ENCODE assay signal across 8 cellular contexts in the genomic region with DNA sequence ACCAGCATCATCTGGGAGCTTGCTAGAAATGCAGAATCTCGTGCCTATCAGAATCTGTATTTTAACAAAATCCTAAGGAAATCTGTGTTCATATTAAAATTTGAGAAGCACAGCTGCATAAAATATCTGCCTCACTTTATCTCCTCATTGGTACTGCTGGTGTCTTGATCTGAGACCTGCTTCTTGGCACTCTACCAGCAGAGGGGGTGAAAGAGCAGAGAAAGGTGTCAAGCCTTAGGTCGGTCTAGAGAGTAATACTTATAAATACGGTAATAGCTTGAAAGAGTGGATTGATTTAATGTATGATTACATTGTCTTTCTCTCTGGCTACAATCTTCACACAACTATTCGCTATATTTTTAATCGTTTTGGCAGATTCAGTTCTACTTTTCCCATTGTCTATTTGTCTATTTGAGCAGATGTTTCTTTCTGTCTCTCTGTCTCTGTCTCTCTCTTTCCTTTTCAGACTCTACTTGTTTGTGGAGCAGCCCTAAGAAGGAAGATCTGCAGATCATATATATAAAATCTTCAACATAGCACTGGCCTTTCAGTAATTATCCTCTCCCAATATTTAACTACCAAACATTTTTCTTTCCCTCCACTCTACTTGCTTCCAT. TPM values are rescaled to one million over a fixed set of nuclear protein-coding genes. Genes with fewer than 3 reads are reported as not detected.
DNase-seq lines count a peak whose midpoint lies in the region; ATAC-seq and TF ChIP-seq lines count a peak whose summit lies in the region.

No MANE protein-coding gene starts in this region.

- H3K27me3 Mint-ChIP-seq in naive thymus-derived CD8-positive, alpha-beta T cell = peaks cover 17 to 34% (median 27%) of the 10 kb centered on the region in 5 donors
- peaks cover 9% of the 10 kb centered on the region for H3K27me3 Mint-ChIP-seq in type B pancreatic cell

- H3K27me3 ChIP-seq in BJ (ENCODE audit: control insufficient read depth, insufficient read depth, low read length) = peaks cover 2% of the 10 kb centered on the region; the same call in 1 of the 2 replicates

- H3K36me3 Mint-ChIP-seq in naive thymus-derived CD8-positive, alpha-beta T cell = no peaks in the 10 kb centered on the region
- no peaks in the 10 kb centered on the region for H3K36me3 Mint-ChIP-seq in type B pancreatic cell

- no peak overlapping the region for H3K4me3 ChIP-seq in BJ (ENCODE audit: low read depth, low read length)

- CTCF ChIA-PET in BJ (lab: Yijun Ruan, JAX) = interaction anchor here (0.6 to 6.0 kb wide), 24 partner anchors 8 to 732 kb away, joined by 3 to 106 read pairs (median 4); no protein-coding TSS in a partner anchor

- peak; percentile 99 for ATAC-seq in GM19023 (IDR thresholded peaks at IDR 0.05; ENCODE audit: unreplicated experiment)
- ATAC-seq in HG03108 (IDR thresholded peaks at IDR 0.05; ENCODE audit: unreplicated experiment) = peak; percentile 95
- peak; percentile 95 to 96 for ATAC-seq in naive thymus-derived CD8-positive, alpha-beta T cell

- POLR2A ChIA-PET in BJ (lab: Charles Lee) = no interaction called here
- POLR2A ChIA-PET in naive thymus-derived CD8-positive, alpha-beta T cell (lab: Charles Lee) = no interaction called here

- peaks cover 0 to 8% (median 5%) of the 10 kb centered on the region in 4 donors for H3K4me1 Mint-ChIP-seq in naive thymus-derived CD8-positive, alpha-beta T cell
- H3K4me1 Mint-ChIP-seq in type B pancreatic cell (ENCODE audit: unreplicated experiment) = no peaks in the 10 kb centered on the region

- no peak for DNase-seq in BJ (ENCODE audit: low read depth)
- peak; percentile 77 for DNase-seq in NCI-H2227 (lab: John Stamatoyannopoulos, UW; ENCODE audit: unreplicated experiment)
- DNase-seq in activated CD4-positive, CD25-positive, alpha-beta regulatory T cell treated with anti-CD3 and anti-CD28 coated beads, Interleukin-2, amount 50 U/mL, for 16 hours (ENCODE audit: low read depth, low spot score) = peak; percentile 34
- DNase-seq in dermis blood vessel endothelial cell = peak; percentile 81
- DNase-seq in naive thymus-derived CD8-positive, alpha-beta T cell = peak; percentile 3 to 72 (median 38)
- no peak for DNase-seq in type B pancreatic cell (ENCODE audit: extremely low spot score, unreplicated experiment)

- H3K27ac Mint-ChIP-seq in naive thymus-derived CD8-positive, alpha-beta T cell = no peak overlapping the region
- H3K27ac Mint-ChIP-seq in type B pancreatic cell = no peak overlapping the region

- TF ChIP-seq CTCF in BJ (IDR thresholded peaks at IDR 0.05; ENCODE audit: insufficient read depth, low read depth, low read length) (peak; percentile 64), type B pancreatic cell (conservative IDR thresholded peaks at IDR 0.05) (peak; percentile 85)

- H3K4me3 Mint-ChIP-seq in naive thymus-derived CD8-positive, alpha-beta T cell = peak overlapping the region in 7 of 10 donors; percentile 13 to 64 (median 25)
- no peak overlapping the region for H3K4me3 Mint-ChIP-seq in type B pancreatic cell

- H3K36me3 ChIP-seq in BJ (ENCODE audit: control insufficient read depth, insufficient read depth, low read length) = no peaks in the 10 kb centered on the region

- no peaks in the 10 kb centered on the region for H3K9me3 Mint-ChIP-seq in naive thymus-derived CD8-positive, alpha-beta T cell
- no peaks in the 10 kb centered on the region for H3K9me3 Mint-ChIP-seq in type B pancreatic cell

RNA-seq across cellular contexts. Expression of a gene that starts 1.7 kb away (rescaled TPM):
- not detected in 2 replicates for polyA plus RNA-seq in BJ (2011; rRNA removed)
- not detected in 2 replicates for polyA minus RNA-seq in BJ (2011; rRNA and poly(A)+ RNA removed)
- total RNA-seq in dermis blood vessel endothelial cell (not detected in 2 replicates), type B pancreatic cell (ENCODE audit: low replicate concordance) (4,376 and 4,649 TPM in 2 replicates)
- not detected for total RNA-seq in naive thymus-derived CD8-positive, alpha-beta T cell
- not detected for polyA plus RNA-seq in naive thymus-derived CD8-positive, alpha-beta T cell

Comparison
In these comparisons a context has a peak if more than half of its experiments do, and no peak if none do; other contexts are left out.
1. DNase-seq: peak in NCI-H2227 (single experiment), activated CD4-positive, CD25-positive, alpha-beta regulatory T cell treated with anti-CD3 and anti-CD28 coated beads, Interleukin-2, amount 50 U/mL, for 16 hours (single experiment), dermis blood vessel endothelial cell (single experiment) and naive thymus-derived CD8-positive, alpha-beta T cell (10 of 10); none in BJ (single experiment) and type B pancreatic cell (single experiment).
2. RNA of a gene that starts 1.7 kb away (total RNA-seq): 4,376 to 4,649 TPM in type B pancreatic cell; not detected in dermis blood vessel endothelial cell and not detected in naive thymus-derived CD8-positive, alpha-beta T cell; every median in the first group is over 1,000 times any median in the second.
3. Peak in every context shown above with its lines, with median percentiles within 50 percentile points of each other: ATAC-seq.